ENCODE assay signal across 10 cellular contexts in the genomic region with DNA sequence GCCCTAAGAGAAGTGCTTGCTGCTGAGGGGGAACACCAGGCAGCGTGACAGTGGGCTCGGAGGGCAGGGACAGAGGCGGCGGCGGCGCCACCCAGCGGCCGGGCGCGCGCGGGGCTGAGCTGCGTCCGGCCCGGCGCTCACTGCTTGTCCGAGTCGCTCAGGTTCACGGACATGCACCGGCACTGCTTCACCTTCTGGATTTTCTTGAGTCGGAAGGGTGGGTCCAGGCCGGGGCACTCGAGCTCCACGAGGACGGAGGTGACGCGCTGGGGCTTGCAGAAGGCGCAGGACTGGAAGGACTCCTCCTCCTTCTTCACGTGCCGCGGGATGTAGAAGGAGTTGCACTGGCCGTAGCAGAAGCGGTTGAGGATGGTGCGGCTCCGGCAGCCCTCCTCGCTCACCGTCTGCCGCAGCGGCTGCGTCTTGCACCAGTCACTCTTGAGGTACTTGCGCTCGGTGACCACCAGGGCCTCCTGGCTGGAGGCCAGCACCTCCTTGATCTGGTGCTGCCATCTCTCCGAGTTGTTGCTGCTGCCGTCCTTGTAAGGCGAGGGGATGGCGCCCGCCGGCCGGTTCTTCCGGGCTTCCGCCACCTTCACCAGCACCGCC.
DNase-seq lines count a peak whose midpoint lies in the region; ATAC-seq, FAIRE-seq and TF ChIP-seq lines count a peak whose summit lies in the region.
"Had no signal": no experiment of that assay in that cellular context is flagged by ENCODE, and none has a peak within 500 bp of the region (broad histone marks: within the 10 kb centered on the region; RNA-seq: fewer than 3 reads in every experiment).

No MANE protein-coding gene starts in this region.

- peak overlapping the region; percentile 70 for H3K4me3 Mint-ChIP-seq in WTC11
- no peak overlapping the region for H3K4me3 Mint-ChIP-seq in stimulated activated memory B cell treated with anti-CD40 and anti-IgM and Interleukin-4, amounts not matched to agents 10 μg/mL and 1 μg/mL and 100 μg/mL, for 72 hours

- 0 out of 2 replicates have a peak, but pooled peaks cover 3% of the 10 kb centered on the region for H3K9me3 Mint-ChIP-seq in WTC11
- peaks cover 6% of the 10 kb centered on the region for H3K9me3 Mint-ChIP-seq in stimulated activated memory B cell treated with anti-CD40 and anti-IgM and Interleukin-4, amounts not matched to agents 10 μg/mL and 1 μg/mL and 100 μg/mL, for 72 hours

- ATAC-seq in WTC11 = peak; percentile 95
- no peak for ATAC-seq in stimulated activated memory B cell treated with anti-CD40 and anti-IgM and Interleukin-4, amounts not matched to agents 10 μg/mL and 1 μg/mL and 100 μg/mL, for 72 hours
- no peak for ATAC-seq in GM18511 (IDR thresholded peaks at IDR 0.05; ENCODE audit: unreplicated experiment)

- TF ChIP-seq CTCF in WTC11 (IDR thresholded peaks at IDR 0.05) = 0 out of 2 replicates have a peak, but pooled peaks have one; percentile 35
- TF ChIP-seq CTCF in fibroblast of the aortic adventitia (IDR thresholded peaks at IDR 0.05; ENCODE audit: insufficient read depth, low read length) = peak; percentile 39

- peaks cover 50% of the 10 kb centered on the region for H3K27me3 Mint-ChIP-seq in WTC11 (ENCODE audit: low read depth)
- H3K27me3 Mint-ChIP-seq in stimulated activated memory B cell treated with anti-CD40 and anti-IgM and Interleukin-4, amounts not matched to agents 10 μg/mL and 1 μg/mL and 100 μg/mL, for 72 hours = no peaks in the 10 kb centered on the region

- no peaks in the 10 kb centered on the region for H3K36me3 Mint-ChIP-seq in WTC11
- H3K36me3 Mint-ChIP-seq in stimulated activated memory B cell treated with anti-CD40 and anti-IgM and Interleukin-4, amounts not matched to agents 10 μg/mL and 1 μg/mL and 100 μg/mL, for 72 hours = no peaks in the 10 kb centered on the region

- peaks cover 22% of the 10 kb centered on the region for H3K4me1 Mint-ChIP-seq in WTC11
- no peaks in the 10 kb centered on the region for H3K4me1 Mint-ChIP-seq in stimulated activated memory B cell treated with anti-CD40 and anti-IgM and Interleukin-4, amounts not matched to agents 10 μg/mL and 1 μg/mL and 100 μg/mL, for 72 hours

- H3K27ac Mint-ChIP-seq in WTC11 = peak overlapping the region; percentile 36; the same call in 1 of the 2 replicates
- no peak overlapping the region for H3K27ac Mint-ChIP-seq in stimulated activated memory B cell treated with anti-CD40 and anti-IgM and Interleukin-4, amounts not matched to agents 10 μg/mL and 1 μg/mL and 100 μg/mL, for 72 hours

- DNase-seq in NCI-H2107 (lab: John Stamatoyannopoulos, UW) = peak; percentile 19
- DNase-seq in NCI-H2107 treated with DMSO at 0.1 percent for 48 hours (lab: John Stamatoyannopoulos, UW; ENCODE audit: unreplicated experiment) = no peak
- peak; percentile 83 for DNase-seq in WTC11 (ENCODE audit: low spot score)
- no peak for DNase-seq in fibroblast of the aortic adventitia (ENCODE audit: low read depth)
- peak; percentile 22 for DNase-seq in renal cortical epithelial cell (ENCODE audit: low read depth)
- DNase-seq in HTR-8/SVneo (ENCODE audit: insufficient read length, low spot score) = no peak
- DNase-seq: SHP77 treated with DMSO at 0.1 percent for 48 hours had no signal

- H3K4me3 ChIP-seq in fibroblast of the aortic adventitia (ENCODE audit: low read depth, low read length) = peak overlapping the region; percentile 5

- CTCF ChIA-PET in WTC11 (lab: Charles Lee) = interaction anchor here (0.6 to 1.4 kb wide), 14 partner anchors 10 to 199 kb away, joined by 3 to 8 read pairs (median 4); no protein-coding TSS in a partner anchor

- POLR2A ChIA-PET in WTC11 (lab: Charles Lee) = interaction anchor here (0.7 to 1.1 kb wide), 2 partner anchors 119 to 126 kb away, joined by 3 to 4 read pairs; a partner anchor contains a TSS

- no peak for FAIRE-seq in HTR-8/SVneo (lab: Jason Lieb, UNC)
- FAIRE-seq: A204.1 had no signal

TF ChIP-seq in WTC11, 78 proteins besides CTCF, POLR2A, EP300 and RAD21 (continues in another document):
- no peak for TF ChIP-seq SMAD4 (CRISPR knock-in tag; IDR thresholded peaks at IDR 0.05)
- TF ChIP-seq, protein P1, sequence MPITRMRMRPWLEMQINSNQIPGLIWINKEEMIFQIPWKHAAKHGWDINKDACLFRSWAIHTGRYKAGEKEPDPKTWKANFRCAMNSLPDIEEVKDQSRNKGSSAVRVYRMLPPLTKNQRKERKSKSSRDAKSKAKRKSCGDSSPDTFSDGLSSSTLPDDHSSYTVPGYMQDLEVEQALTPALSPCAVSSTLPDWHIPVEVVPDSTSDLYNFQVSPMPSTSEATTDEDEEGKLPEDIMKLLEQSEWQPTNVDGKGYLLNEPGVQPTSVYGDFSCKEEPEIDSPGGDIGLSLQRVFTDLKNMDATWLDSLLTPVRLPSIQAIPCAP (CRISPR knock-in tag; IDR thresholded peaks at IDR 0.05) = no peak; the same call in 1 of the 2 replicates
- no peak for TF ChIP-seq FOXJ3 (CRISPR knock-in tag; IDR thresholded peaks at IDR 0.05; ENCODE audit: borderline replicate concordance)
- TF ChIP-seq TEAD4 (CRISPR knock-in tag; IDR thresholded peaks at IDR 0.05) = no peak
- TF ChIP-seq, protein P2, sequence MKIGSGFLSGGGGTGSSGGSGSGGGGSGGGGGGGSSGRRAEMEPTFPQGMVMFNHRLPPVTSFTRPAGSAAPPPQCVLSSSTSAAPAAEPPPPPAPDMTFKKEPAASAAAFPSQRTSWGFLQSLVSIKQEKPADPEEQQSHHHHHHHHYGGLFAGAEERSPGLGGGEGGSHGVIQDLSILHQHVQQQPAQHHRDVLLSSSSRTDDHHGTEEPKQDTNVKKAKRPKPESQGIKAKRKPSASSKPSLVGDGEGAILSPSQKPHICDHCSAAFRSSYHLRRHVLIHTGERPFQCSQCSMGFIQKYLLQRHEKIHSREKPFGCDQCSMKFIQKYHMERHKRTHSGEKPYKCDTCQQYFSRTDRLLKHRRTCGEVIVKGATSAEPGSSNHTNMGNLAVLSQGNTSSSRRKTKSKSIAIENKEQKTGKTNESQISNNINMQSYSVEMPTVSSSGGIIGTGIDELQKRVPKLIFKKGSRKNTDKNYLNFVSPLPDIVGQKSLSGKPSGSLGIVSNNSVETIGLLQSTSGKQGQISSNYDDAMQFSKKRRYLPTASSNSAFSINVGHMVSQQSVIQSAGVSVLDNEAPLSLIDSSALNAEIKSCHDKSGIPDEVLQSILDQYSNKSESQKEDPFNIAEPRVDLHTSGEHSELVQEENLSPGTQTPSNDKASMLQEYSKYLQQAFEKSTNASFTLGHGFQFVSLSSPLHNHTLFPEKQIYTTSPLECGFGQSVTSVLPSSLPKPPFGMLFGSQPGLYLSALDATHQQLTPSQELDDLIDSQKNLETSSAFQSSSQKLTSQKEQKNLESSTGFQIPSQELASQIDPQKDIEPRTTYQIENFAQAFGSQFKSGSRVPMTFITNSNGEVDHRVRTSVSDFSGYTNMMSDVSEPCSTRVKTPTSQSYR (CRISPR knock-in tag; IDR thresholded peaks at IDR 0.05) = no peak
- TF ChIP-seq NR2C2 (CRISPR knock-in tag; IDR thresholded peaks at IDR 0.05) = no peak
- no peak for TF ChIP-seq OVOL2 (CRISPR knock-in tag; IDR thresholded peaks at IDR 0.05; ENCODE audit: borderline replicate concordance)
- no peak for TF ChIP-seq RORB (CRISPR knock-in tag; IDR thresholded peaks at IDR 0.05)
- no peak for TF ChIP-seq KAT7 (CRISPR knock-in tag; IDR thresholded peaks at IDR 0.05; ENCODE audit: borderline replicate concordance)
- TF ChIP-seq, protein P3, sequence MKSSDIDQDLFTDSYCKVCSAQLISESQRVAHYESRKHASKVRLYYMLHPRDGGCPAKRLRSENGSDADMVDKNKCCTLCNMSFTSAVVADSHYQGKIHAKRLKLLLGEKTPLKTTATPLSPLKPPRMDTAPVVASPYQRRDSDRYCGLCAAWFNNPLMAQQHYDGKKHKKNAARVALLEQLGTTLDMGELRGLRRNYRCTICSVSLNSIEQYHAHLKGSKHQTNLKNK (CRISPR knock-in tag; IDR thresholded peaks at IDR 0.05) = no peak
- TF ChIP-seq, protein P4, sequence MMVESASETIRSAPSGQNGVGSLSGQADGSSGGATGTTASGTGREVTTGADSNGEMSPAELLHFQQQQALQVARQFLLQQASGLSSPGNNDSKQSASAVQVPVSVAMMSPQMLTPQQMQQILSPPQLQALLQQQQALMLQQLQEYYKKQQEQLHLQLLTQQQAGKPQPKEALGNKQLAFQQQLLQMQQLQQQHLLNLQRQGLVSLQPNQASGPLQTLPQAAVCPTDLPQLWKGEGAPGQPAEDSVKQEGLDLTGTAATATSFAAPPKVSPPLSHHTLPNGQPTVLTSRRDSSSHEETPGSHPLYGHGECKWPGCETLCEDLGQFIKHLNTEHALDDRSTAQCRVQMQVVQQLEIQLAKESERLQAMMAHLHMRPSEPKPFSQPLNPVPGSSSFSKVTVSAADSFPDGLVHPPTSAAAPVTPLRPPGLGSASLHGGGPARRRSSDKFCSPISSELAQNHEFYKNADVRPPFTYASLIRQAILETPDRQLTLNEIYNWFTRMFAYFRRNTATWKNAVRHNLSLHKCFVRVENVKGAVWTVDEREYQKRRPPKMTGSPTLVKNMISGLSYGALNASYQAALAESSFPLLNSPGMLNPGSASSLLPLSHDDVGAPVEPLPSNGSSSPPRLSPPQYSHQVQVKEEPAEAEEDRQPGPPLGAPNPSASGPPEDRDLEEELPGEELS (CRISPR knock-in tag; IDR thresholded peaks at IDR 0.05) = no peak

Comparison
In these comparisons a context has a peak if more than half of its experiments do, and no peak if none do; other contexts are left out.
1. DNase-seq: peak in NCI-H2107 (single experiment), WTC11 (single experiment) and renal cortical epithelial cell (single experiment); none in NCI-H2107 treated with DMSO at 0.1 percent for 48 hours (single experiment), fibroblast of the aortic adventitia (single experiment) and HTR-8/SVneo (single experiment).